In genomic region chr3:17055374-17056276, GRCh38 we compare ENCODE assay signal across 11 cellular contexts.
DNase-seq lines count a peak whose midpoint lies in the region; ATAC-seq and TF ChIP-seq lines count a peak whose summit lies in the region.
"Had no signal": no experiment of that assay in that cellular context is flagged by ENCODE, and none has a peak within 500 bp of the region (broad histone marks: within the 10 kb centered on the region; RNA-seq: fewer than 3 reads in every experiment).

No MANE protein-coding gene starts in this region.

- H3K36me3 Mint-ChIP-seq in activated naive CD4-positive, alpha-beta T cell treated with anti-CD3 and anti-CD28 coated beads, Interleukin-2, amount 50 U/mL, for 72 hours: peaks cover 32 to 37% of the 10 kb centered on the region in 2 donors
- H3K36me3 Mint-ChIP-seq in endothelial cell (ENCODE audit: low read depth, unreplicated experiment): peaks cover 13% of the 10 kb centered on the region

- DNase-seq in activated naive CD4-positive, alpha-beta T cell treated with anti-CD3 and anti-CD28 coated beads, Interleukin-2, amount 50 U/mL, for 72 hours (ENCODE audit: low spot score in 2 of 2): no peak
- no peak for DNase-seq in activated naive CD4-positive, alpha-beta T cell treated with anti-CD3 and anti-CD28 coated beads, Interleukin-2, amount 50 U/mL, for 16 hours
- peak; percentile 39 for DNase-seq in dedifferentiated amniotic fluid mesenchymal stem cell (ENCODE audit: extremely low spot score)
- DNase-seq in stromal cell of bone marrow (ENCODE audit: low read depth): peak; percentile 14
- DNase-seq in activated effector memory CD4-positive, alpha-beta T cell treated with Interleukin-2 at 50 U/mL for 16 hours: no peak
- no peak for DNase-seq in endothelial cell (ENCODE audit: low spot score)
- DNase-seq in stimulated activated CD4-positive, alpha-beta T cell treated with anti-CD3 and anti-CD28 coated beads, Interleukin-4, amount 100 ng/mL, for 1 hour: no peak
- DNase-seq: BE2C, midbrain had no signal

- H3K4me3 Mint-ChIP-seq in endothelial cell (ENCODE audit: unreplicated experiment): no peak overlapping the region

- ATAC-seq in activated naive CD4-positive, alpha-beta T cell treated with anti-CD3 and anti-CD28 coated beads, Interleukin-2, amount 50 U/mL, for 72 hours: no peak
- peak; percentile 52 for ATAC-seq in HG03039 (IDR thresholded peaks at IDR 0.05; ENCODE audit: unreplicated experiment)
- ATAC-seq: Panc1 had no signal

- H3K9me3 Mint-ChIP-seq in activated naive CD4-positive, alpha-beta T cell treated with anti-CD3 and anti-CD28 coated beads, Interleukin-2, amount 50 U/mL, for 72 hours: peaks cover 4 to 10% of the 10 kb centered on the region in 2 donors
- H3K9me3 Mint-ChIP-seq in endothelial cell (ENCODE audit: unreplicated experiment): no peaks in the 10 kb centered on the region

- H3K4me1 Mint-ChIP-seq in endothelial cell (ENCODE audit: unreplicated experiment): no peaks in the 10 kb centered on the region

- peak overlapping the region; percentile 36 for H3K27ac Mint-ChIP-seq in activated naive CD4-positive, alpha-beta T cell treated with anti-CD3 and anti-CD28 coated beads, Interleukin-2, amount 50 U/mL, for 72 hours
- no peak overlapping the region for H3K27ac Mint-ChIP-seq in endothelial cell (ENCODE audit: unreplicated experiment)

- H3K27me3 Mint-ChIP-seq in endothelial cell (ENCODE audit: unreplicated experiment): no peaks in the 10 kb centered on the region

- TF ChIP-seq CTCF in endothelial cell (IDR thresholded peaks at IDR 0.05; ENCODE audit: unreplicated experiment): no peak

Comparison
In these comparisons a context has a peak if more than half of its experiments do, and no peak if none do; other contexts are left out.
1. DNase-seq: peak in dedifferentiated amniotic fluid mesenchymal stem cell (single experiment) and stromal cell of bone marrow (single experiment); none in activated naive CD4-positive, alpha-beta T cell treated with anti-CD3 and anti-CD28 coated beads, Interleukin-2, amount 50 U/mL, for 72 hours (0 of 2), activated naive CD4-positive, alpha-beta T cell treated with anti-CD3 and anti-CD28 coated beads, Interleukin-2, amount 50 U/mL, for 16 hours (single experiment), activated effector memory CD4-positive, alpha-beta T cell treated with Interleukin-2 at 50 U/mL for 16 hours (single experiment), endothelial cell (single experiment) and stimulated activated CD4-positive, alpha-beta T cell treated with anti-CD3 and anti-CD28 coated beads, Interleukin-4, amount 100 ng/mL, for 1 hour (single experiment).